14 cellular contexts compared by ENCODE assay signal in the genomic region with DNA sequence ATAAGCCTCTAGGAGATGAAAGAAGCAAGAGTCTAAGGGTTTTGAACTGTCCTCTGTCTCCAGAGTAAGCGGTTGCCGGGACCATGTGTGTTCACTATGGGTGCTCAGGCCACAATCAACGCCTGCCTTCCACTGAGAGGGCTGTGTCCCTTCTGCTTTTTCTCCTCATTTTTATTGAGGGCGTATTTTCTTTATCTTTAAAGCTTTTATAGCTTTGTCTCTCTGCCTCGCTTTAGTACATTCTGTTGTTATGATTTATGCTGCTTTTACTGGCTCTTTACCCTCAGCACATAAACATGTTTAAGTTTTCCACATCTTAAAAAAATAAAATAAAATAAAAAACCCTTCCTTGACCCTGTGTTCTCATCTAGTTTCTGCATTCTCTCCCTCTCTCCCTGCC. TPM values are rescaled to one million over a fixed set of nuclear protein-coding genes. Genes with fewer than 3 reads are reported as not detected.
DNase-seq lines count a peak whose midpoint lies in the region; ATAC-seq and TF ChIP-seq lines count a peak whose summit lies in the region.
"Had no signal": no experiment of that assay in that cellular context is flagged by ENCODE, and none has a peak within 500 bp of the region (broad histone marks: within the 10 kb centered on the region; RNA-seq: fewer than 3 reads in every experiment).

No MANE protein-coding gene starts in this region.

- H3K27me3 Mint-ChIP-seq in T-helper 2 cell treated with Interferon-gamma antibody and Interleukin-4, amounts not matched to agents 5 μg/mL and 100 μg/mL, for 36 hours (ENCODE audit: low read depth): peaks cover 12% of the 10 kb centered on the region
- H3K27me3 Mint-ChIP-seq in T-helper 17 cell: no peaks in the 10 kb centered on the region
- no peaks in the 10 kb centered on the region for H3K27me3 Mint-ChIP-seq in stimulated activated memory B cell treated with anti-CD40 and anti-IgM and Interleukin-4, amounts not matched to agents 10 μg/mL and 1 μg/mL and 100 μg/mL, for 72 hours

- in situ Hi-C loops in GM13977 (cut with MboI; ENCODE audit: low pct_unique_long_range_greater_than_20kb, low sequenced_read_pairs, unreplicated experiment): no loop called here

- no peak overlapping the region for H3K4me3 Mint-ChIP-seq in T-helper 2 cell treated with Interferon-gamma antibody and Interleukin-4, amounts not matched to agents 5 μg/mL and 100 μg/mL, for 36 hours
- H3K4me3 Mint-ChIP-seq in T-helper 17 cell: no peak overlapping the region
- no peak overlapping the region for H3K4me3 Mint-ChIP-seq in stimulated activated memory B cell treated with anti-CD40 and anti-IgM and Interleukin-4, amounts not matched to agents 10 μg/mL and 1 μg/mL and 100 μg/mL, for 72 hours

- H3K4me1 Mint-ChIP-seq in T-helper 2 cell treated with Interferon-gamma antibody and Interleukin-4, amounts not matched to agents 5 μg/mL and 100 μg/mL, for 36 hours (ENCODE audit: low read depth): peaks cover 14% of the 10 kb centered on the region
- peaks cover 23% of the 10 kb centered on the region for H3K4me1 Mint-ChIP-seq in T-helper 17 cell
- peaks cover 20% of the 10 kb centered on the region for H3K4me1 Mint-ChIP-seq in stimulated activated memory B cell treated with anti-CD40 and anti-IgM and Interleukin-4, amounts not matched to agents 10 μg/mL and 1 μg/mL and 100 μg/mL, for 72 hours

- peak overlapping the region; percentile 26 for H3K27ac Mint-ChIP-seq in T-helper 2 cell treated with Interferon-gamma antibody and Interleukin-4, amounts not matched to agents 5 μg/mL and 100 μg/mL, for 36 hours
- peak overlapping the region; percentile 47 for H3K27ac Mint-ChIP-seq in T-helper 17 cell
- H3K27ac Mint-ChIP-seq in stimulated activated memory B cell treated with anti-CD40 and anti-IgM and Interleukin-4, amounts not matched to agents 10 μg/mL and 1 μg/mL and 100 μg/mL, for 72 hours: peak overlapping the region; percentile 58

- no peak for DNase-seq in T-helper 2 cell treated with Interferon-gamma antibody and Interleukin-4, amounts not matched to agents 5 μg/mL and 100 μg/mL, for 36 hours (ENCODE audit: low spot score)
- DNase-seq in T-helper 2 cell (no peak), T-helper 17 cell (no peak), left kidney (ENCODE audit: low read depth, low spot score) (peak; percentile 23), GM13977 (ENCODE audit: low spot score) (no peak), NCI-H526 treated with DMSO at 0.1 percent for 48 hours (lab: John Stamatoyannopoulos, UW) (no peak)
- DNase-seq: DMS79, NCI-H1105 treated with DMSO at 0.1 percent for 48 hours, NCI-H2029 treated with DMSO at 0.1 percent for 48 hours, NCI-H226, Right ventricle myocardium superior had no signal

- ATAC-seq in T-helper 17 cell: no peak
- ATAC-seq in stimulated activated memory B cell treated with anti-CD40 and anti-IgM and Interleukin-4, amounts not matched to agents 10 μg/mL and 1 μg/mL and 100 μg/mL, for 72 hours: no peak
- no peak for ATAC-seq in HG03457 (IDR thresholded peaks at IDR 0.05; ENCODE audit: unreplicated experiment)

- TF ChIP-seq CTCF in GM13977 (IDR thresholded peaks at IDR 0.05; ENCODE audit: extremely low read depth, insufficient read depth, missing control alignments): no peak

- H3K36me3 Mint-ChIP-seq in T-helper 2 cell treated with Interferon-gamma antibody and Interleukin-4, amounts not matched to agents 5 μg/mL and 100 μg/mL, for 36 hours (ENCODE audit: low read depth): peaks cover 3% of the 10 kb centered on the region
- no peaks in the 10 kb centered on the region for H3K36me3 Mint-ChIP-seq in T-helper 17 cell (ENCODE audit: low read depth)
- no peaks in the 10 kb centered on the region for H3K36me3 Mint-ChIP-seq in stimulated activated memory B cell treated with anti-CD40 and anti-IgM and Interleukin-4, amounts not matched to agents 10 μg/mL and 1 μg/mL and 100 μg/mL, for 72 hours
- H3K36me3 Mint-ChIP-seq: IgD-negative memory B cell had no signal

- H3K9me3 ChIP-seq in T-helper 17 cell (ENCODE audit: control insufficient read depth, low read length, poor library complexity, severe bottlenecking): no peaks in the 10 kb centered on the region

- H3K9me3 Mint-ChIP-seq in T-helper 2 cell treated with Interferon-gamma antibody and Interleukin-4, amounts not matched to agents 5 μg/mL and 100 μg/mL, for 36 hours: peaks cover 3% of the 10 kb centered on the region
- no peaks in the 10 kb centered on the region for H3K9me3 Mint-ChIP-seq in stimulated activated memory B cell treated with anti-CD40 and anti-IgM and Interleukin-4, amounts not matched to agents 10 μg/mL and 1 μg/mL and 100 μg/mL, for 72 hours
- H3K9me3 Mint-ChIP-seq: IgD-negative memory B cell had no signal

RNA-seq across cellular contexts. Expression of a gene that starts 42.4 kb away (rescaled TPM):
- 10 to 100 TPM; 81.2 to 82.6 TPM for total RNA-seq in T-helper 17 cell
